25 cellular contexts compared by ENCODE assay signal in genomic region chr16:15548482-15548891, GRCh38.
DNase-seq lines count a peak whose midpoint lies in the region; ATAC-seq, FAIRE-seq and TF ChIP-seq lines count a peak whose summit lies in the region.
"Had no signal": no experiment of that assay in that cellular context is flagged by ENCODE, and none has a peak within 500 bp of the region (broad histone marks: within the 10 kb centered on the region; RNA-seq: fewer than 3 reads in every experiment).

No MANE protein-coding gene starts in this region.

- H3K27me3 ChIP-seq in Panc1 (ENCODE audit: control insufficient read depth, insufficient read depth, low read length) (no peaks in the 10 kb centered on the region), neuronal stem cell (ENCODE audit: control insufficient read depth in 3 of 3, insufficient read depth in 3 of 3, low read depth in 1 of 3, low read length in 3 of 3) (no peaks in the 10 kb centered on the region), pancreas (no peaks in the 10 kb centered on the region), colonic mucosa (no peaks in the 10 kb centered on the region)
- H3K27me3 ChIP-seq: left lung, Peyer's patch, tibial artery had no signal

- H3K4me1 ChIP-seq in Panc1 (ENCODE audit: control insufficient read depth, insufficient read depth, low read length) (no peaks in the 10 kb centered on the region; the same call in 1 of the 2 replicates), neuronal stem cell (ENCODE audit: control insufficient read depth in 2 of 2, insufficient read depth in 1 of 2, low read depth in 1 of 2, low read length in 2 of 2) (peaks cover 0 to 13% of the 10 kb centered on the region in 2 donors), pancreas (peaks cover 0 to 8% (median 8%) of the 10 kb centered on the region in 3 donors), colonic mucosa (no peaks in the 10 kb centered on the region)
- H3K4me1 ChIP-seq: left lung, Peyer's patch, prostate gland had no signal

- WGBS in neuronal stem cell (ENCODE audit: extremely low coverage in 2 of 2, insufficient read length in 2 of 2, insufficient replicate concordance in 1 of 2), 2 donors: no CpG with 5 or more reads among the region's 3 CpGs
- WGBS in pancreas, 2 donors: 77 to 80% methylated on average over 3 of the region's 3 CpGs

- TF ChIP-seq CTCF in Panc1 (IDR thresholded peaks at IDR 0.05) (no peak), epithelial cell of esophagus (IDR thresholded peaks at IDR 0.05; ENCODE audit: insufficient read depth, low read depth, low read length, missing control alignments) (no peak), pancreas (IDR thresholded peaks at IDR 0.05) (no peak), colonic mucosa (IDR thresholded peaks at IDR 0.05) (no peak)

- POLR2A ChIA-PET in Panc1 (lab: Charles Lee): interaction anchor here (0.5 to 0.7 kb wide), 3 partner anchors 12 to 116 kb away, joined by 4 to 13 read pairs (median 11); no protein-coding TSS in a partner anchor

- H2BK12ac ChIP-seq in neuronal stem cell (ENCODE audit: low read length): no peak overlapping the region

- no peak overlapping the region for H2BK15ac ChIP-seq in neuronal stem cell (ENCODE audit: low read length)

- H3K9ac ChIP-seq in neuronal stem cell (ENCODE audit: low read depth, low read length, poor library complexity) (no peak overlapping the region), colonic mucosa (ENCODE audit: low read depth in 2 of 2, low read length in 2 of 2) (no peak overlapping the region)

- no TSS peak for BruUV-seq in Panc1 (replicated peaks; lab: Mats Ljungman, UMichigan)

- intact Hi-C loops in Panc1 (cut with micrococcal nuclease; ENCODE audit: unreplicated experiment): no loop called here
- intact Hi-C loops in pancreas (cut with DNase I): no loop called here
- intact Hi-C loops in colonic mucosa (cut with DNase I): no loop called here

- no peak overlapping the region for H4K8ac ChIP-seq in neuronal stem cell (ENCODE audit: low read depth, low read length)

- H3K9me3 ChIP-seq in Panc1 (ENCODE audit: control insufficient read depth, insufficient read depth, low read depth, low read length): no peaks in the 10 kb centered on the region
- peaks cover 0 to 1% of the 10 kb centered on the region in 2 donors for H3K9me3 ChIP-seq in neuronal stem cell (replicated peaks in 1 of 2; ENCODE audit: control insufficient read depth in 2 of 2, insufficient read depth in 1 of 2, low read depth in 1 of 2, low read length in 2 of 2)
- no peaks in the 10 kb centered on the region for H3K9me3 ChIP-seq in pancreas
- H3K9me3 ChIP-seq in colonic mucosa: no peaks in the 10 kb centered on the region
- H3K9me3 ChIP-seq: left lung, Peyer's patch, prostate gland, tibial artery had no signal

- peak overlapping the region; percentile 19 for H3K18ac ChIP-seq in neuronal stem cell (ENCODE audit: low read length)

- in situ Hi-C loops in Panc1 (cut with HindIII; ENCODE audit: low pct_unique_long_range_greater_than_20kb, low sequenced_read_pairs): no loop called here

- H3K23ac ChIP-seq in neuronal stem cell (ENCODE audit: low read depth, low read length, poor library complexity): no peak overlapping the region

- H3K79me1 ChIP-seq in neuronal stem cell (ENCODE audit: low read depth, low read length): peaks cover 3% of the 10 kb centered on the region

- ATAC-seq in Panc1 (no peak), pancreas (no peak), HG02571 (IDR thresholded peaks at IDR 0.05; ENCODE audit: unreplicated experiment) (no peak), HG03442 (IDR thresholded peaks at IDR 0.05; ENCODE audit: unreplicated experiment) (no peak)
- ATAC-seq: left lung had no signal

- no peak overlapping the region for H3K14ac ChIP-seq in neuronal stem cell (ENCODE audit: low read length)

- H2BK5ac ChIP-seq in neuronal stem cell (ENCODE audit: low read length): peak overlapping the region; percentile 46

- DNase-seq in EH (ENCODE audit: low read depth) (peak; percentile 32), Panc1 (ENCODE audit: low read depth, low spot score) (no peak), epithelial cell of esophagus (ENCODE audit: low read depth) (peak; percentile 31), neuronal stem cell (ENCODE audit: low spot score) (no peak), pancreas (no peak), colonic mucosa (no peak)
- DNase-seq: activated CD4-positive, alpha-beta memory T cell treated with anti-CD3 and anti-CD28 coated beads for 36 hours; activated gamma-delta T cell treated with Interleukin-2 at 50 U/mL for 16 hours; anterior cingulate cortex; CD8-positive, alpha-beta memory T cell; DND-41; effector memory CD4-positive, alpha-beta T cell; Karpas-422; left lung; midbrain; NCI-H1048; NCI-H2029 treated with DMSO at 0.1 percent for 48 hours; Peyer's patch; stimulated activated CD4-positive, alpha-beta T cell treated with anti-CD3 and anti-CD28 coated beads, Interleukin-2, amount 100 ng/mL, for 24 hours; stimulated activated naive CD4-positive, alpha-beta T cell; tibial artery; WERI-Rb-1 had no signal

- no peak overlapping the region for H3K4me2 ChIP-seq in neuronal stem cell (ENCODE audit: insufficient read depth, low read length, poor library complexity, severe bottlenecking)

- no peak overlapping the region for H2BK120ac ChIP-seq in neuronal stem cell (ENCODE audit: low read depth, low read length)

- no peak overlapping the region for H2AFZ ChIP-seq in neuronal stem cell (ENCODE audit: low read length)

- H4K91ac ChIP-seq in neuronal stem cell (ENCODE audit: low read depth, low read length, poor library complexity): no peak overlapping the region

- no peaks in the 10 kb centered on the region for H3K36me3 ChIP-seq in Panc1 (ENCODE audit: control insufficient read depth, insufficient read depth, low read length)
- no peaks in the 10 kb centered on the region for H3K36me3 ChIP-seq in neuronal stem cell (replicated peaks in 1 of 2; ENCODE audit: control insufficient read depth in 2 of 2, insufficient read depth in 2 of 2, low read length in 2 of 2)
- no peaks in the 10 kb centered on the region for H3K36me3 ChIP-seq in pancreas
- no peaks in the 10 kb centered on the region for H3K36me3 ChIP-seq in colonic mucosa
- H3K36me3 ChIP-seq: left lung, Peyer's patch, prostate gland, tibial artery, WERI-Rb-1 had no signal

- no peak overlapping the region for H2AK5ac ChIP-seq in neuronal stem cell (ENCODE audit: low read depth, low read length)

- no peak overlapping the region for H3K4ac ChIP-seq in neuronal stem cell (ENCODE audit: low read length)

- no peak overlapping the region for H3K4me3 ChIP-seq in Panc1 (ENCODE audit: low read depth in 2 of 2, low read length in 2 of 2)
- H3K4me3 ChIP-seq in epithelial cell of esophagus (ENCODE audit: low read length): no peak overlapping the region
- H3K4me3 ChIP-seq in neuronal stem cell (ENCODE audit: low read length in 2 of 2): no peak overlapping the region
- H3K4me3 ChIP-seq in pancreas: no peak overlapping the region
- no peak overlapping the region for H3K4me3 ChIP-seq in colonic mucosa
- H3K4me3 ChIP-seq: left lung, Peyer's patch, prostate gland, tibial artery had no signal

- H3K27ac ChIP-seq in Panc1 (ENCODE audit: low read length) (0 out of 2 replicates have a peak overlapping the region, but pooled peaks have one; percentile 7), neuronal stem cell (replicated peaks; ENCODE audit: low read length) (no peak overlapping the region), pancreas (no peak overlapping the region), colonic mucosa (no peak overlapping the region)
- H3K27ac ChIP-seq: left lung, Peyer's patch, prostate gland, tibial artery, WERI-Rb-1 had no signal

- CTCF ChIA-PET in Panc1 (lab: Charles Lee): no interaction called here

- no peak for FAIRE-seq in pancreas (lab: Jason Lieb, UNC)

Comparison
In these comparisons a context has a peak if more than half of its experiments do, and no peak if none do; other contexts are left out.
1. DNase-seq: peak in EH (single experiment) and epithelial cell of esophagus (single experiment); none in Panc1 (single experiment), neuronal stem cell (single experiment), pancreas (0 of 6) and colonic mucosa (single experiment).